In the genomic region with DNA sequence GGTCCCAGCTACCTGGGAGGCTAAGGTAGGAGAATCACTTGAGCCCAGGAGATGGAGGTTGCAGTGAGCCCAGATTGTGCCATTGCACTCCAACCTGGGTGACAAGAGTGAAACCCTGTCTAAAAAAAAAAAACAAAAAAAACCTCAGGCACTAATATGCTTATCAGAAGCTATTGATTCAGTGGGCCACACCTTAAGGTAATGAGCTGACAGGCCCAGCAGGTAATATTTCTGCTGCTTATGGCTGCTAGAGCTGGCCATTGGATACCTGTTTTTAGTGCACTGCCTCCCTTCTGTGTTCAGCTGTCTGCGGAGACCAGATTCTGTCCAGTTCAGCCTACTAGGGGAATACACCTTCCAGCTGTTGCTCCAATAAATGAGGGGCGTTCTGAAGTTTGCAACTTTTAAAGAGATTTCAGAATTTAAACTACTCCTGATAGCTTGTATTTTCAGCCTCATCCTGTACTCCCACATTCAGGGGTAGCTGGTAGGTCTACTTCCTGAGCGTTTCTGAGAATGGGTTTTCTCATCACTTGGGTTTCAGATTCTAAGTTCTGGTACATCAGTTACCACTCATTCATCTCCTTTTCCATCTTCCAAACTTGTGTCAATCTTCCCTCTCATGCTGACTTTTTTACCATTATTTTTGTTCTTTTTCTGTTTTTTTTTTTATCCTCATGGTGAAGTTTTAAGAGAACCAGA, we compare ENCODE assay signal across 14 cellular contexts.
"Had no signal": no experiment of that assay in that cellular context is flagged by ENCODE, and none has a peak within 500 bp of the region (broad histone marks: within the 10 kb centered on the region; RNA-seq: fewer than 3 reads in every experiment).

No MANE protein-coding gene starts in this region.

- DNase-seq: activated CD4-positive, CD25-positive, alpha-beta regulatory T cell treated with anti-CD3 and anti-CD28 coated beads, Interleukin-2, amount 50 U/mL, for 72 hours; activated naive CD4-positive, alpha-beta T cell treated with anti-CD3 and anti-CD28 coated beads, Interleukin-2, amount 50 U/mL, for 16 hours; activated T-cell treated with anti-CD3 and anti-CD28 coated beads, Interleukin-2, amount 50 U/mL, for 48 hours; amygdala; body of pancreas; caudate nucleus; effector CD4-positive, alpha-beta T cell; left ventricle myocardium inferior; naive thymus-derived CD4-positive, alpha-beta T cell; posterior cingulate gyrus; stimulated activated CD4-positive, alpha-beta T cell treated with anti-CD3 and anti-CD28 coated beads, Interleukin-4, amount 100 ng/mL, for 1 hour; stimulated activated naive CD4-positive, alpha-beta T cell; T1000 had no signal

- ATAC-seq: body of pancreas; naive thymus-derived CD4-positive, alpha-beta T cell had no signal

- H3K9me3 Mint-ChIP-seq: type B pancreatic cell had no signal

- H3K27ac Mint-ChIP-seq: type B pancreatic cell had no signal

- H3K27me3 Mint-ChIP-seq: naive thymus-derived CD4-positive, alpha-beta T cell; type B pancreatic cell had no signal

- H3K4me3 Mint-ChIP-seq: type B pancreatic cell had no signal
